8 cellular contexts compared by ENCODE assay signal in genomic region chr4:83010111-83010521, GRCh38. TPM values are rescaled to one million over a fixed set of nuclear protein-coding genes. Genes with fewer than 3 reads are reported as not detected.
DNase-seq lines count a peak whose midpoint lies in the region; ATAC-seq and TF ChIP-seq lines count a peak whose summit lies in the region.

No MANE protein-coding gene starts in this region.

- H3K9me3 Mint-ChIP-seq in activated CD4-positive, alpha-beta T cell treated with anti-CD3 and anti-CD28 coated beads, Interleukin-2, amount 10 ng/mL, durations not matched to agents 24 days and 14 days, result no peaks in the 10 kb centered on the region
- H3K9me3 Mint-ChIP-seq in chondrocyte (ENCODE audit: low read depth) (no peaks in the 10 kb centered on the region), mesothelial cell of epicardium (no peaks in the 10 kb centered on the region)

- H3K9ac ChIP-seq in PC-3 (ENCODE audit: low read length), result peak overlapping the region; percentile 83

- H3K79me2 ChIP-seq in PC-3 (ENCODE audit: low read length), result peaks cover 72% of the 10 kb centered on the region

- BruUV-seq in PC-3 (replicated peaks; lab: Mats Ljungman, UMichigan), result no TSS peak

- H3K4me3 ChIP-seq in PC-3 (ENCODE audit: low read length), result peak overlapping the region; percentile 99

- no peaks in the 10 kb centered on the region for H4K20me1 ChIP-seq in PC-3 (ENCODE audit: low read length)

- peaks cover 1% of the 10 kb centered on the region for H3K27me3 Mint-ChIP-seq in activated CD4-positive, alpha-beta T cell treated with anti-CD3 and anti-CD28 coated beads, Interleukin-2, amount 10 ng/mL, durations not matched to agents 24 days and 14 days
- H3K27me3 Mint-ChIP-seq in chondrocyte (ENCODE audit: low read depth) (no peaks in the 10 kb centered on the region), mesothelial cell of epicardium (ENCODE audit: low read depth) (no peaks in the 10 kb centered on the region)

- H3K4me1 ChIP-seq in PC-3 (ENCODE audit: insufficient read depth, low read length), result peaks cover 19% of the 10 kb centered on the region

- CTCF ChIA-PET in PC-3 (lab: Charles Lee), result no interaction called here

- POLR2A ChIA-PET in PC-3 (lab: Charles Lee; ENCODE audit: unreplicated experiment), result no interaction called here

- H3K27ac ChIP-seq in PC-3 (ENCODE audit: low read length), result peak overlapping the region; percentile 56

- peak overlapping the region; percentile 84 for H3K4me2 ChIP-seq in PC-3 (ENCODE audit: low read length)

- no peaks in the 10 kb centered on the region for H3K9me2 ChIP-seq in PC-3 (replicated peaks; ENCODE audit: low read length)

- ATAC-seq in PC-3 (no peak), HG03571 (IDR thresholded peaks at IDR 0.05; ENCODE audit: unreplicated experiment) (no peak), GM18861 (IDR thresholded peaks at IDR 0.05; ENCODE audit: unreplicated experiment) (no peak)

- DNase-seq in activated CD4-positive, alpha-beta T cell treated with anti-CD3 and anti-CD28 coated beads, Interleukin-2, amount 10 ng/mL, durations not matched to agents 24 days and 14 days, result peak; percentile 70
- DNase-seq in activated CD4-positive, alpha-beta T cell treated with anti-CD3 and anti-CD28 coated beads, Interleukin-2, amount 50 U/mL, for 1 hour, result no peak
- DNase-seq in PC-3 (peak; percentile 7), chondrocyte (ENCODE audit: low spot score) (no peak), mesothelial cell of epicardium (ENCODE audit: low spot score in 2 of 2, unreplicated experiment in 2 of 2) (no peak), posterior cingulate gyrus (no peak)

- H3K27ac Mint-ChIP-seq in activated CD4-positive, alpha-beta T cell treated with anti-CD3 and anti-CD28 coated beads, Interleukin-2, amount 10 ng/mL, durations not matched to agents 24 days and 14 days, result peak overlapping the region; percentile 99
- peak overlapping the region; percentile 96 for H3K27ac Mint-ChIP-seq in chondrocyte (ENCODE audit: unreplicated experiment)
- peak overlapping the region; percentile 95 for H3K27ac Mint-ChIP-seq in mesothelial cell of epicardium

- intact Hi-C loops in activated CD4-positive, alpha-beta T cell treated with anti-CD3 and anti-CD28 coated beads, Interleukin-2, amount 10 ng/mL, durations not matched to agents 24 days and 14 days (cut with micrococcal nuclease), result loop anchor here (1.0 to 5.0 kb wide), 6 partner anchors 21 to 637 kb away; partner anchors contain the start of genes HNRNPD and THAP9
- intact Hi-C loops in PC-3 (cut with micrococcal nuclease), result no loop called here
- intact Hi-C loops in posterior cingulate gyrus (cut with DNase I), result loop anchor here (5.0 to 10.0 kb wide), 3 partner anchors 93 to 638 kb away; partner anchors contain the start of gene HNRNPD

- peaks cover 52% of the 10 kb centered on the region for H3K4me1 Mint-ChIP-seq in activated CD4-positive, alpha-beta T cell treated with anti-CD3 and anti-CD28 coated beads, Interleukin-2, amount 10 ng/mL, durations not matched to agents 24 days and 14 days
- peaks cover 41% of the 10 kb centered on the region for H3K4me1 Mint-ChIP-seq in chondrocyte (ENCODE audit: low read depth)
- peaks cover 33% of the 10 kb centered on the region for H3K4me1 Mint-ChIP-seq in mesothelial cell of epicardium

- peak overlapping the region; percentile 100 for H3K4me3 Mint-ChIP-seq in activated CD4-positive, alpha-beta T cell treated with anti-CD3 and anti-CD28 coated beads, Interleukin-2, amount 10 ng/mL, durations not matched to agents 24 days and 14 days
- H3K4me3 Mint-ChIP-seq in chondrocyte (ENCODE audit: unreplicated experiment) (peak overlapping the region; percentile 84), mesothelial cell of epicardium (peak overlapping the region; percentile 86)

- no peaks in the 10 kb centered on the region for H3F3A ChIP-seq in PC-3 (ENCODE audit: low read length, unreplicated experiment)

- H3K36me3 ChIP-seq in PC-3 (ENCODE audit: low read depth, low read length), result no peaks in the 10 kb centered on the region

- peak overlapping the region; percentile 74 for H2AFZ ChIP-seq in PC-3 (ENCODE audit: low read length)

- peaks cover 6% of the 10 kb centered on the region for H3K36me3 Mint-ChIP-seq in activated CD4-positive, alpha-beta T cell treated with anti-CD3 and anti-CD28 coated beads, Interleukin-2, amount 10 ng/mL, durations not matched to agents 24 days and 14 days (ENCODE audit: low read depth)
- H3K36me3 Mint-ChIP-seq in chondrocyte (ENCODE audit: low read depth) (no peaks in the 10 kb centered on the region), mesothelial cell of epicardium (no peaks in the 10 kb centered on the region)

- no peak for TF ChIP-seq CTCF in PC-3 (conservative IDR thresholded peaks at IDR 0.05; ENCODE audit: low read depth, low read length)
- no peak for TF ChIP-seq CTCF in chondrocyte (IDR thresholded peaks at IDR 0.05)
- TF ChIP-seq CTCF in mesothelial cell of epicardium (IDR thresholded peaks at IDR 0.05; ENCODE audit: unreplicated experiment), result no peak

- H3K27me3 ChIP-seq in PC-3 (ENCODE audit: low read length), result no peaks in the 10 kb centered on the region

- no peaks in the 10 kb centered on the region for H3K9me3 ChIP-seq in PC-3 (ENCODE audit: low read length)

RNA-seq across cellular contexts. Expression of gene LIN54, which starts 0.5 kb away (rescaled TPM):
- 25.4 and 28.8 TPM in 2 replicates for total RNA-seq in activated CD4-positive, alpha-beta T cell treated with anti-CD3 and anti-CD28 coated beads, Interleukin-2, amount 10 ng/mL, durations not matched to agents 24 days and 14 days
- 12.7 and 15.9 TPM in 2 replicates for total RNA-seq in PC-3 (2014; rRNA removed)
- total RNA-seq in chondrocyte, result 12.2 to 13.3 TPM (median 12.3 TPM) in 3 replicates
- total RNA-seq in mesothelial cell of epicardium, result 12.9 to 13.1 TPM (median 12.9 TPM) in 3 replicates

RNA-seq across cellular contexts. Expression of gene COPS4, which starts 24.9 kb away (rescaled TPM):
- 36.5 and 37.5 TPM in 2 replicates for total RNA-seq in activated CD4-positive, alpha-beta T cell treated with anti-CD3 and anti-CD28 coated beads, Interleukin-2, amount 10 ng/mL, durations not matched to agents 24 days and 14 days
- 49.5 and 58.3 TPM in 2 replicates for total RNA-seq in PC-3 (2014; rRNA removed)
- 30.6 to 37.5 TPM (median 31.8 TPM) in 3 replicates for total RNA-seq in chondrocyte
- 34.1 to 39.6 TPM (median 36.6 TPM) in 3 replicates for total RNA-seq in mesothelial cell of epicardium

Comparison
In these comparisons a context has a peak if more than half of its experiments do, and no peak if none do; other contexts are left out.
1. DNase-seq: peak in activated CD4-positive, alpha-beta T cell treated with anti-CD3 and anti-CD28 coated beads, Interleukin-2, amount 10 ng/mL, durations not matched to agents 24 days and 14 days (single experiment) and PC-3 (single experiment); none in activated CD4-positive, alpha-beta T cell treated with anti-CD3 and anti-CD28 coated beads, Interleukin-2, amount 50 U/mL, for 1 hour (single experiment), chondrocyte (single experiment), mesothelial cell of epicardium (0 of 2) and posterior cingulate gyrus (0 of 10).
2. Peak in every context shown above with its lines, with median percentiles within 50 percentile points of each other: H3K27ac Mint-ChIP-seq and H3K4me3 Mint-ChIP-seq.